Comparison of ENCODE assay signal across 11 cellular contexts in genomic region chr2:20108655-20109396, GRCh38. TPM values are rescaled to one million over a fixed set of nuclear protein-coding genes. Genes with fewer than 3 reads are reported as not detected.
A peak's percentile ranks its signal among the peaks of the same experiment; 100 is the strongest.
DNase-seq lines count a peak whose midpoint lies in the region; FAIRE-seq and TF ChIP-seq lines count a peak whose summit lies in the region.
"Had no signal": no experiment of that assay in that cellular context is flagged by ENCODE, and none has a peak within 500 bp of the region (broad histone marks: within the 10 kb centered on the region; RNA-seq: fewer than 3 reads in every experiment).

No MANE protein-coding gene starts in this region.

- intact Hi-C loops in PC-9 (cut with micrococcal nuclease; ENCODE audit: unreplicated experiment), result loop anchor here (10.0 kb wide), 1 partner anchor 536 kb away; no protein-coding TSS in a partner anchor

- 0 out of 2 replicates have a peak, but pooled peaks have one; percentile 19 for TF ChIP-seq CTCF in PC-9 (conservative IDR thresholded peaks at IDR 0.05)
- TF ChIP-seq CTCF in SK-N-SH (IDR thresholded peaks at IDR 0.05), result no peak
- no peak for TF ChIP-seq CTCF in D721Med (IDR thresholded peaks at IDR 0.05; ENCODE audit: insufficient read depth, missing control alignments)

- POLR2A ChIA-PET in PC-9 (lab: Charles Lee; ENCODE audit: unreplicated experiment) (interaction anchor here (0.6 to 1.0 kb wide), 6 partner anchors 9 to 123 kb away, joined by 4 to 11 read pairs (median 5); no protein-coding TSS in a partner anchor), SK-N-SH (lab: Yijun Ruan, JAX) (no interaction called here)

- no peak for TF ChIP-seq RAD21 in SK-N-SH (IDR thresholded peaks at IDR 0.05; ENCODE audit: low read length)

- no peak overlapping the region for H3K9ac ChIP-seq in SK-N-SH

- H3K27ac ChIP-seq in PC-9 (peak overlapping the region; percentile 89), small intestine (ENCODE audit: low read depth in 1 of 2, low read length in 1 of 2) (peak overlapping the region; percentile 65 to 88), SK-N-SH (ENCODE audit: low read depth in 2 of 2, low read length in 1 of 2) (no peak overlapping the region)
- H3K27ac ChIP-seq: lower lobe of right lung had no signal

- peaks cover 55% of the 10 kb centered on the region for H3K4me1 ChIP-seq in PC-9 (replicated peaks; ENCODE audit: insufficient read depth)
- no peaks in the 10 kb centered on the region for H3K4me1 ChIP-seq in small intestine (ENCODE audit: control insufficient read depth in 2 of 2, insufficient read depth in 1 of 2, low read depth in 1 of 2, low read length in 1 of 2)
- H3K4me1 ChIP-seq in SK-N-SH (ENCODE audit: control insufficient read depth in 1 of 2, insufficient read depth in 2 of 2, low read depth in 1 of 2, low read length in 1 of 2), result peaks cover 0 to 6% of the 10 kb centered on the region in 2 experiments; a peak in 1 of 4 replicates

- H3K4me3 ChIP-seq in PC-9, result no peak overlapping the region
- no peak overlapping the region for H3K4me3 ChIP-seq in small intestine (ENCODE audit: low read depth in 1 of 2, low read length in 2 of 2)
- H3K4me3 ChIP-seq in SK-N-SH (ENCODE audit: low read depth in 2 of 2, low read length in 1 of 2), result no peak overlapping the region
- H3K4me3 ChIP-seq: lower lobe of right lung had no signal

- peaks cover 27% of the 10 kb centered on the region for H3F3A ChIP-seq in PC-9 (ENCODE audit: insufficient read depth, low read depth)
- H3F3A ChIP-seq in SK-N-SH (replicated peaks; ENCODE audit: insufficient read depth), result no peaks in the 10 kb centered on the region

- 12 to 59% (median 47%) methylated on average over 5 of the region's 5 CpGs for WGBS in small intestine, 3 donors
- 86% methylated on average over 5 of the region's 5 CpGs for WGBS in SK-N-SH (ENCODE audit: low lambda C conversion rate)

- H4K20me1 ChIP-seq in PC-9 (ENCODE audit: insufficient read depth) (no peaks in the 10 kb centered on the region), SK-N-SH (ENCODE audit: insufficient read depth) (no peaks in the 10 kb centered on the region)

- H3K79me2 ChIP-seq in PC-9 (ENCODE audit: low read depth) (no peaks in the 10 kb centered on the region), SK-N-SH (ENCODE audit: insufficient read depth) (no peaks in the 10 kb centered on the region)

- H3K36me3 ChIP-seq in PC-9 (ENCODE audit: low read depth) (no peaks in the 10 kb centered on the region), small intestine (ENCODE audit: control insufficient read depth in 2 of 2, insufficient read depth in 2 of 2, low read length in 2 of 2) (no peaks in the 10 kb centered on the region), SK-N-SH (replicated peaks in 1 of 2; ENCODE audit: control insufficient read depth in 1 of 2, insufficient read depth in 2 of 2, low read length in 1 of 2) (no peaks in the 10 kb centered on the region)
- H3K36me3 ChIP-seq: lower lobe of right lung had no signal

- no TSS peak for BruUV-seq in PC-9 (replicated peaks; lab: Mats Ljungman, UMichigan)

- no peaks in the 10 kb centered on the region; the same call in 1 of the 2 replicates for H3K9me3 ChIP-seq in PC-9 (ENCODE audit: insufficient read depth, low read depth)
- H3K9me3 ChIP-seq in small intestine (ENCODE audit: control insufficient read depth, low read depth), result no peaks in the 10 kb centered on the region
- H3K9me3 ChIP-seq in SK-N-SH, result no peaks in the 10 kb centered on the region
- H3K9me3 ChIP-seq: lower lobe of right lung had no signal

- H3K4me2 ChIP-seq in PC-9 (peak overlapping the region; percentile 64), SK-N-SH (no peak overlapping the region)

- no peak for FAIRE-seq in small intestine (lab: Jason Lieb, UNC)
- no peak for FAIRE-seq in D721Med (lab: Jason Lieb, UNC)
- FAIRE-seq: endometrium had no signal

- TF ChIP-seq EP300 in SK-N-SH (IDR thresholded peaks at IDR 0.05; ENCODE audit: borderline replicate concordance in 1 of 2, low read depth in 1 of 2, low read length in 1 of 2), result no peak

- H3K27me3 ChIP-seq in PC-9 (ENCODE audit: insufficient read depth, low read depth), result no peaks in the 10 kb centered on the region
- no peaks in the 10 kb centered on the region for H3K27me3 ChIP-seq in small intestine (ENCODE audit: control insufficient read depth in 2 of 2, insufficient read depth in 2 of 2, low read length in 2 of 2)
- no peaks in the 10 kb centered on the region for H3K27me3 ChIP-seq in SK-N-SH (ENCODE audit: insufficient read depth)

- H2AFZ ChIP-seq in PC-9 (no peak overlapping the region), SK-N-SH (ENCODE audit: low read depth) (no peak overlapping the region)

- CTCF ChIA-PET in PC-9 (lab: Charles Lee) (interaction anchor here (0.6 to 1.1 kb wide), 5 partner anchors 25 to 182 kb away, joined by 3 to 8 read pairs (median 4); no protein-coding TSS in a partner anchor), SK-N-SH (lab: Yijun Ruan, JAX) (interaction anchor here (0.9 to 9.8 kb wide), 9 partner anchors 9 to 218 kb away, joined by 3 to 65 read pairs (median 5); partner anchors contain the start of gene SDC1)

- no peaks in the 10 kb centered on the region for H3K9me2 ChIP-seq in PC-9 (ENCODE audit: insufficient read depth)
- H3K9me2 ChIP-seq in SK-N-SH, result no peaks in the 10 kb centered on the region

- DNase-seq in HPDE6-E6E7 (ENCODE audit: extremely low spot score), result peak; percentile 61
- DNase-seq in PC-9, result peak in 1 of 2 experiments; percentile 88
- peak; percentile 51 for DNase-seq in fibroblast of peridontal ligament (ENCODE audit: extremely low read depth)
- DNase-seq in small intestine, result peak; percentile 90
- DNase-seq in SK-N-SH, result no peak
- no peak for DNase-seq in NCI-H446 treated with DMSO at 0.1 percent for 48 hours (lab: John Stamatoyannopoulos, UW)
- no peak for DNase-seq in D721Med (ENCODE audit: insufficient read length, low spot score)
- DNase-seq: activated naive CD4-positive, alpha-beta T cell treated with Interleukin-2 at 50 U/mL for 16 hours; central memory CD4-positive, alpha-beta T cell; lower lobe of right lung had no signal

TF ChIP-seq in SK-N-SH, 30 proteins besides CTCF, POLR2A, EP300 and RAD21:
- TF ChIP-seq TCF12 (IDR thresholded peaks at IDR 0.05), result no peak
- no peak for TF ChIP-seq USF1 (IDR thresholded peaks at IDR 0.05; ENCODE audit: borderline replicate concordance, low read depth)

RNA-seq across cellular contexts. Expression of gene LAPTM4A, which starts 57.4 kb away (rescaled TPM):
- total RNA-seq in PC-9 (2021), result 96.6 and 125 TPM in 2 replicates
- polyA plus RNA-seq in small intestine (100 to 1,000 TPM in 1 of 3 donors, 10 to 100 TPM in 2; 47.6 to 231 (median 82.4) TPM), SK-N-SH (2012; rRNA removed) (306 and 350 TPM in 2 replicates)
- polyA plus RNA-seq in SK-N-SH (2012; cell fraction: cytosol; rRNA removed), result 391 and 431 TPM in 2 replicates
- 69.8 and 155 TPM in 2 replicates for polyA plus RNA-seq in SK-N-SH (2012; cell fraction: nucleus; rRNA removed)

Comparison
In these comparisons a context has a peak if more than half of its experiments do, and no peak if none do; other contexts are left out.
1. DNase-seq: peak in HPDE6-E6E7 (single experiment), fibroblast of peridontal ligament (single experiment) and small intestine (single experiment); none in SK-N-SH (single experiment), NCI-H446 treated with DMSO at 0.1 percent for 48 hours (single experiment) and D721Med (single experiment).
2. H3K27ac ChIP-seq: peak in PC-9 (single experiment) and small intestine (2 of 2); none in SK-N-SH (0 of 2).